ENCODE assay signal across 8 cellular contexts in genomic region chr22:41383085-41383484, GRCh38. TPM values are rescaled to one million over a fixed set of nuclear protein-coding genes. Genes with fewer than 3 reads are reported as not detected.
A peak's percentile ranks its signal among the peaks of the same experiment; 100 is the strongest.
DNase-seq lines count a peak whose midpoint lies in the region; ATAC-seq and TF ChIP-seq lines count a peak whose summit lies in the region.

No MANE protein-coding gene starts in this region.

- H3K4me1 Mint-ChIP-seq in HFFc6 (ENCODE audit: low read depth) (peaks cover 25% of the 10 kb centered on the region), chondrocyte (ENCODE audit: low read depth) (peaks cover 17% of the 10 kb centered on the region)
- peaks cover 6 to 24% (median 21%) of the 10 kb centered on the region in 4 donors for H3K4me1 Mint-ChIP-seq in naive thymus-derived CD8-positive, alpha-beta T cell

- no peaks in the 10 kb centered on the region for H3K27me3 ChIP-seq in AG04450 (ENCODE audit: control insufficient read depth, insufficient read depth, low read length)

- DNase-seq in AG04450 (ENCODE audit: low read depth, low spot score) = no peak
- no peak for DNase-seq in HFFc6
- DNase-seq in chondrocyte (ENCODE audit: low spot score) = no peak
- DNase-seq in naive thymus-derived CD8-positive, alpha-beta T cell = no peak
- DNase-seq in NCI-H1417 treated with DMSO at 0.1 percent for 48 hours (lab: John Stamatoyannopoulos, UW) = no peak
- DNase-seq in NOMO-1 treated with DMSO at 0.1 percent for 48 hours (lab: John Stamatoyannopoulos, UW; ENCODE audit: unreplicated experiment) = no peak

- H3K4me3 Mint-ChIP-seq in HFFc6 (peak overlapping the region; percentile 88), chondrocyte (ENCODE audit: unreplicated experiment) (peak overlapping the region; percentile 86)
- H3K4me3 Mint-ChIP-seq in naive thymus-derived CD8-positive, alpha-beta T cell = peak overlapping the region; percentile 87 to 97 (median 92)

- H3K27me3 Mint-ChIP-seq in HFFc6 (ENCODE audit: insufficient read depth) = no peaks in the 10 kb centered on the region; the same call in none of the 2 replicates
- no peaks in the 10 kb centered on the region for H3K27me3 Mint-ChIP-seq in chondrocyte (ENCODE audit: low read depth)
- H3K27me3 Mint-ChIP-seq in naive thymus-derived CD8-positive, alpha-beta T cell = no peaks in the 10 kb centered on the region

- H3K9me3 ChIP-seq in AG04450 (ENCODE audit: control insufficient read depth, insufficient read depth, low read length) = no peaks in the 10 kb centered on the region; the same call in 1 of the 2 replicates

- CTCF ChIA-PET in AG04450 (lab: Charles Lee) = interaction anchor here (1.1 kb wide), 1 partner anchor 135 kb away, joined by 3 read pairs; no protein-coding TSS in a partner anchor

- no peak overlapping the region for H3K27ac ChIP-seq in AG04450 (ENCODE audit: low read depth, low read length)

- H3K27ac Mint-ChIP-seq in HFFc6 (no peak overlapping the region), chondrocyte (ENCODE audit: unreplicated experiment) (no peak overlapping the region)
- H3K27ac Mint-ChIP-seq in naive thymus-derived CD8-positive, alpha-beta T cell = peak overlapping the region in 9 of 10 donors; percentile 20 to 94 (median 83)

- no peak for ATAC-seq in naive thymus-derived CD8-positive, alpha-beta T cell
- ATAC-seq in HG02970 (IDR thresholded peaks at IDR 0.05; ENCODE audit: low FRiP score, unreplicated experiment) (no peak), HG03378 (IDR thresholded peaks at IDR 0.05; ENCODE audit: unreplicated experiment) (no peak)

- POLR2A ChIA-PET in AG04450 (lab: Yijun Ruan, JAX) = interaction anchor here (0.6 to 3.6 kb wide), 2 partner anchors 17 to 113 kb away, joined by 4 to 63 read pairs; no protein-coding TSS in a partner anchor
- POLR2A ChIA-PET in naive thymus-derived CD8-positive, alpha-beta T cell (lab: Charles Lee) = interaction anchor here (0.8 to 3.9 kb wide), 4 partner anchors 82 to 305 kb away, joined by 3 to 47 read pairs (median 17); partner anchors contain the start of genes ACO2, PHF5A, RANGAP1 and SNU13

- H3K36me3 Mint-ChIP-seq in HFFc6 (ENCODE audit: low read depth) (no peaks in the 10 kb centered on the region), chondrocyte (ENCODE audit: low read depth) (no peaks in the 10 kb centered on the region)
- H3K36me3 Mint-ChIP-seq in naive thymus-derived CD8-positive, alpha-beta T cell = peaks cover 0 to 5% (median 0%) of the 10 kb centered on the region in 3 donors

- H3K4me3 ChIP-seq in AG04450 (ENCODE audit: low read depth, low read length) = peak overlapping the region; percentile 74

- TF ChIP-seq CTCF in AG04450 (IDR thresholded peaks at IDR 0.05; ENCODE audit: low read depth, low read length) = no peak
- TF ChIP-seq CTCF in HFFc6 (IDR thresholded peaks at IDR 0.05) = no peak
- no peak for TF ChIP-seq CTCF in chondrocyte (IDR thresholded peaks at IDR 0.05)

- no peaks in the 10 kb centered on the region for H3K9me3 Mint-ChIP-seq in HFFc6
- no peaks in the 10 kb centered on the region for H3K9me3 Mint-ChIP-seq in chondrocyte (ENCODE audit: low read depth)
- H3K9me3 Mint-ChIP-seq in naive thymus-derived CD8-positive, alpha-beta T cell = no peaks in the 10 kb centered on the region

RNA-seq across cellular contexts. Expression of gene TEF, which starts 1.3 kb away (rescaled TPM):
- 13.7 and 18.3 TPM in 2 replicates for polyA plus RNA-seq in AG04450 (2011; rRNA removed)
- 30.0 and 41.1 TPM in 2 replicates for polyA minus RNA-seq in AG04450 (2011; rRNA and poly(A)+ RNA removed)
- total RNA-seq in HFFc6 (2021; fragmentation: NEBNext Ultra II Directional; extraction: Animal tissue kit (Norgen Biotek cat#: 25700)) = 10 to 100 TPM in 2 of 6 experiments, 1 to 10 TPM in 4; 7.4 to 10.6 (median 9.4) TPM
- total RNA-seq in chondrocyte = 3.2 to 5.9 TPM (median 3.6 TPM) in 3 replicates
- 1 to 10 TPM; 5.2 to 5.9 TPM for total RNA-seq in naive thymus-derived CD8-positive, alpha-beta T cell
- polyA plus RNA-seq in naive thymus-derived CD8-positive, alpha-beta T cell = 1 to 10 TPM; 2.0 to 5.7 (median 4.4) TPM

Comparison
In these comparisons a context has a peak if more than half of its experiments do, and no peak if none do; other contexts are left out.
1. H3K27ac Mint-ChIP-seq: peak in naive thymus-derived CD8-positive, alpha-beta T cell (9 of 10); none in HFFc6 (single experiment) and chondrocyte (single experiment).
2. Peak in every context shown above with its lines, with median percentiles within 50 percentile points of each other: H3K4me3 Mint-ChIP-seq.